14 cellular contexts compared by ENCODE assay signal in the genomic region with DNA sequence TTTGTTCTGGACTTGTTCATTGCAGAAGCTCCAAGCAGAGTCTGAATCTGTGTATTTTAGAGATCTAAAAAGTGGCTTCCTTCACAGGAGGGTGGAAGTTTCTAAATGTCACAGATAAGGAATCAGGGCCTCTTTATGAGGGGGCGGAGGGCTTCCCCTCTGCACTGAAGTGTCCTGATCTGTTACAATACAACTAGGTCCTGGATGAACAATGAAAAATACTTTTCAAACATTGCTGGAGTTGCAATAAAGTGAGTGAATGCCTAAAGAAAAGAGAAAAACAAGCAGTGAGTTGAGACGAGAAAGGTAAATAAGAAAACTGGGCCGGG.
DNase-seq lines count a peak whose midpoint lies in the region; ATAC-seq and TF ChIP-seq lines count a peak whose summit lies in the region.
"Had no signal": no experiment of that assay in that cellular context is flagged by ENCODE, and none has a peak within 500 bp of the region (broad histone marks: within the 10 kb centered on the region; RNA-seq: fewer than 3 reads in every experiment).

No MANE protein-coding gene starts in this region.

- POLR2A ChIA-PET in activated CD8-positive, alpha-beta T cell treated with anti-CD3 and anti-CD28 coated beads for 36 hours (lab: Charles Lee) = no interaction called here
- POLR2A ChIA-PET in activated CD8-positive, alpha-beta T cell treated with anti-CD3 and anti-CD28 coated beads, Interleukin-2, amount 10 ng/mL, durations not matched to agents 7 days and 5 days (lab: Charles Lee) = no interaction called here

- no peak overlapping the region for H3K27ac ChIP-seq in uterus
- H3K27ac ChIP-seq: C4-2B had no signal

- H3K27me3 Mint-ChIP-seq in activated CD8-positive, alpha-beta T cell treated with anti-CD3 and anti-CD28 coated beads for 36 hours = no peaks in the 10 kb centered on the region
- H3K27me3 Mint-ChIP-seq in activated CD8-positive, alpha-beta T cell treated with anti-CD3 and anti-CD28 coated beads, Interleukin-2, amount 10 ng/mL, durations not matched to agents 7 days and 5 days (ENCODE audit: low read depth) = no peaks in the 10 kb centered on the region
- H3K27me3 Mint-ChIP-seq in activated T-helper 1 cell treated with anti-CD3 and anti-CD28 coated beads, Interleukin-12 subunit alpha, Interleukin-12 subunit beta, Interleukin-2, Interleukin-4 antibody, amounts not matched to agents 30 ng/mL and 10 ng/mL and 1 ng/mL, durations not matched to agents 14 hours and 24 hours and 36 hours (ENCODE audit: insufficient read depth) = peaks cover 2% of the 10 kb centered on the region
- H3K27me3 Mint-ChIP-seq in stimulated activated naive B cell treated with anti-CD40 and anti-IgM and Interleukin-4, amounts not matched to agents 10 μg/mL and 1 μg/mL and 100 μg/mL, for 72 hours = peaks cover 8 to 19% of the 10 kb centered on the region in 2 donors

- no peaks in the 10 kb centered on the region for H3K36me3 ChIP-seq in uterus

- H3K27ac Mint-ChIP-seq in activated CD8-positive, alpha-beta T cell treated with anti-CD3 and anti-CD28 coated beads for 36 hours = no peak overlapping the region
- H3K27ac Mint-ChIP-seq in activated CD8-positive, alpha-beta T cell treated with anti-CD3 and anti-CD28 coated beads, Interleukin-2, amount 10 ng/mL, durations not matched to agents 7 days and 5 days = no peak overlapping the region
- H3K27ac Mint-ChIP-seq in activated T-helper 1 cell treated with anti-CD3 and anti-CD28 coated beads, Interleukin-12 subunit alpha, Interleukin-12 subunit beta, Interleukin-2, Interleukin-4 antibody, amounts not matched to agents 30 ng/mL and 10 ng/mL and 1 ng/mL, durations not matched to agents 14 hours and 24 hours and 36 hours = peak overlapping the region; percentile 62
- H3K27ac Mint-ChIP-seq in stimulated activated naive B cell treated with anti-CD40 and anti-IgM and Interleukin-4, amounts not matched to agents 10 μg/mL and 1 μg/mL and 100 μg/mL, for 72 hours = peak overlapping the region; percentile 56
- H3K27ac Mint-ChIP-seq: CD8-positive, alpha-beta T cell had no signal

- no peaks in the 10 kb centered on the region for H3K4me1 ChIP-seq in uterus

- no peaks in the 10 kb centered on the region for H3K9me3 Mint-ChIP-seq in activated CD8-positive, alpha-beta T cell treated with anti-CD3 and anti-CD28 coated beads for 36 hours
- no peaks in the 10 kb centered on the region for H3K9me3 Mint-ChIP-seq in activated CD8-positive, alpha-beta T cell treated with anti-CD3 and anti-CD28 coated beads, Interleukin-2, amount 10 ng/mL, durations not matched to agents 7 days and 5 days (ENCODE audit: insufficient read depth)
- H3K9me3 Mint-ChIP-seq in activated T-helper 1 cell treated with anti-CD3 and anti-CD28 coated beads, Interleukin-12 subunit alpha, Interleukin-12 subunit beta, Interleukin-2, Interleukin-4 antibody, amounts not matched to agents 30 ng/mL and 10 ng/mL and 1 ng/mL, durations not matched to agents 14 hours and 24 hours and 36 hours = no peaks in the 10 kb centered on the region
- no peaks in the 10 kb centered on the region for H3K9me3 Mint-ChIP-seq in stimulated activated naive B cell treated with anti-CD40 and anti-IgM and Interleukin-4, amounts not matched to agents 10 μg/mL and 1 μg/mL and 100 μg/mL, for 72 hours
- H3K9me3 Mint-ChIP-seq: CD8-positive, alpha-beta T cell; H9 had no signal

- H3K4me1 Mint-ChIP-seq in activated CD8-positive, alpha-beta T cell treated with anti-CD3 and anti-CD28 coated beads for 36 hours (ENCODE audit: low read depth) = peaks cover 9% of the 10 kb centered on the region
- no peaks in the 10 kb centered on the region for H3K4me1 Mint-ChIP-seq in activated CD8-positive, alpha-beta T cell treated with anti-CD3 and anti-CD28 coated beads, Interleukin-2, amount 10 ng/mL, durations not matched to agents 7 days and 5 days (ENCODE audit: low read depth)
- no peaks in the 10 kb centered on the region for H3K4me1 Mint-ChIP-seq in activated T-helper 1 cell treated with anti-CD3 and anti-CD28 coated beads, Interleukin-12 subunit alpha, Interleukin-12 subunit beta, Interleukin-2, Interleukin-4 antibody, amounts not matched to agents 30 ng/mL and 10 ng/mL and 1 ng/mL, durations not matched to agents 14 hours and 24 hours and 36 hours (ENCODE audit: low read depth)
- H3K4me1 Mint-ChIP-seq in stimulated activated naive B cell treated with anti-CD40 and anti-IgM and Interleukin-4, amounts not matched to agents 10 μg/mL and 1 μg/mL and 100 μg/mL, for 72 hours = peaks cover 6 to 11% of the 10 kb centered on the region in 2 donors

- no peak overlapping the region for H3K4me3 Mint-ChIP-seq in activated CD8-positive, alpha-beta T cell treated with anti-CD3 and anti-CD28 coated beads for 36 hours
- H3K4me3 Mint-ChIP-seq in activated CD8-positive, alpha-beta T cell treated with anti-CD3 and anti-CD28 coated beads, Interleukin-2, amount 10 ng/mL, durations not matched to agents 7 days and 5 days = no peak overlapping the region
- H3K4me3 Mint-ChIP-seq in activated T-helper 1 cell treated with anti-CD3 and anti-CD28 coated beads, Interleukin-12 subunit alpha, Interleukin-12 subunit beta, Interleukin-2, Interleukin-4 antibody, amounts not matched to agents 30 ng/mL and 10 ng/mL and 1 ng/mL, durations not matched to agents 14 hours and 24 hours and 36 hours = no peak overlapping the region
- H3K4me3 Mint-ChIP-seq in stimulated activated naive B cell treated with anti-CD40 and anti-IgM and Interleukin-4, amounts not matched to agents 10 μg/mL and 1 μg/mL and 100 μg/mL, for 72 hours = no peak overlapping the region
- H3K4me3 Mint-ChIP-seq: CD8-positive, alpha-beta T cell; H9 had no signal

- peak; percentile 28 for DNase-seq in activated CD8-positive, alpha-beta T cell treated with anti-CD3 and anti-CD28 coated beads for 36 hours
- no peak for DNase-seq in activated CD8-positive, alpha-beta T cell treated with anti-CD3 and anti-CD28 coated beads, Interleukin-2, amount 10 ng/mL, durations not matched to agents 7 days and 5 days
- DNase-seq in activated T-helper 1 cell treated with anti-CD3 and anti-CD28 coated beads, Interleukin-12 subunit alpha, Interleukin-12 subunit beta, Interleukin-2, Interleukin-4 antibody, amounts not matched to agents 30 ng/mL and 10 ng/mL and 1 ng/mL, durations not matched to agents 14 hours and 24 hours and 36 hours (ENCODE audit: low spot score) = no peak
- DNase-seq in stimulated activated naive B cell treated with anti-CD40 and anti-IgM and Interleukin-4, amounts not matched to agents 10 μg/mL and 1 μg/mL and 100 μg/mL, for 72 hours = no peak
- DNase-seq in uterus (no peak), AG08396 (ENCODE audit: low spot score) (no peak), NCI-H128 (lab: John Stamatoyannopoulos, UW; ENCODE audit: unreplicated experiment) (no peak)
- DNase-seq: 8988T; CD8-positive, alpha-beta T cell; COR-L47; GOT3; H9 had no signal

- H3K4me3 ChIP-seq in uterus = no peak overlapping the region
- H3K4me3 ChIP-seq: K562 had no signal

- TF ChIP-seq POLR2A in uterus (IDR thresholded peaks at IDR 0.05) = no peak

- CTCF ChIA-PET in activated CD8-positive, alpha-beta T cell treated with anti-CD3 and anti-CD28 coated beads for 36 hours (lab: Charles Lee) = no interaction called here
- CTCF ChIA-PET in activated CD8-positive, alpha-beta T cell treated with anti-CD3 and anti-CD28 coated beads, Interleukin-2, amount 10 ng/mL, durations not matched to agents 7 days and 5 days (lab: Charles Lee) = no interaction called here

- TF ChIP-seq CTCF in activated CD8-positive, alpha-beta T cell treated with anti-CD3 and anti-CD28 coated beads for 36 hours (IDR thresholded peaks at IDR 0.05) = no peak
- no peak for TF ChIP-seq CTCF in uterus (IDR thresholded peaks at IDR 0.05)

- no peaks in the 10 kb centered on the region for H3K36me3 Mint-ChIP-seq in activated CD8-positive, alpha-beta T cell treated with anti-CD3 and anti-CD28 coated beads for 36 hours (ENCODE audit: low read depth)
- no peaks in the 10 kb centered on the region for H3K36me3 Mint-ChIP-seq in activated CD8-positive, alpha-beta T cell treated with anti-CD3 and anti-CD28 coated beads, Interleukin-2, amount 10 ng/mL, durations not matched to agents 7 days and 5 days (ENCODE audit: low read depth)
- H3K36me3 Mint-ChIP-seq in activated T-helper 1 cell treated with anti-CD3 and anti-CD28 coated beads, Interleukin-12 subunit alpha, Interleukin-12 subunit beta, Interleukin-2, Interleukin-4 antibody, amounts not matched to agents 30 ng/mL and 10 ng/mL and 1 ng/mL, durations not matched to agents 14 hours and 24 hours and 36 hours (ENCODE audit: low read depth) = no peaks in the 10 kb centered on the region
- H3K36me3 Mint-ChIP-seq in stimulated activated naive B cell treated with anti-CD40 and anti-IgM and Interleukin-4, amounts not matched to agents 10 μg/mL and 1 μg/mL and 100 μg/mL, for 72 hours = no peaks in the 10 kb centered on the region
- H3K36me3 Mint-ChIP-seq: CD8-positive, alpha-beta T cell had no signal

- ATAC-seq in activated CD8-positive, alpha-beta T cell treated with anti-CD3 and anti-CD28 coated beads for 36 hours = peak; percentile 39
- ATAC-seq in activated CD8-positive, alpha-beta T cell treated with anti-CD3 and anti-CD28 coated beads, Interleukin-2, amount 10 ng/mL, durations not matched to agents 7 days and 5 days = no peak
- ATAC-seq in stimulated activated naive B cell treated with anti-CD40 and anti-IgM and Interleukin-4, amounts not matched to agents 10 μg/mL and 1 μg/mL and 100 μg/mL, for 72 hours (replicated peaks) = peak; percentile 34 to 56
- ATAC-seq: CD8-positive, alpha-beta T cell; K562 had no signal

- no peaks in the 10 kb centered on the region for H3K9me3 ChIP-seq in uterus

- H3K27me3 ChIP-seq in uterus = no peaks in the 10 kb centered on the region

- intact Hi-C loops in activated CD8-positive, alpha-beta T cell treated with anti-CD3 and anti-CD28 coated beads for 36 hours (cut with micrococcal nuclease) = no loop called here
- intact Hi-C loops in activated T-helper 1 cell treated with anti-CD3 and anti-CD28 coated beads, Interleukin-12 subunit alpha, Interleukin-12 subunit beta, Interleukin-2, Interleukin-4 antibody, amounts not matched to agents 30 ng/mL and 10 ng/mL and 1 ng/mL, durations not matched to agents 14 hours and 24 hours and 36 hours (cut with micrococcal nuclease) = no loop called here
- intact Hi-C loops in uterus (cut with DNase I; ENCODE audit: low total_unique reads) = no loop called here

Comparison
In these comparisons a context has a peak if more than half of its experiments do, and no peak if none do; other contexts are left out.
1. H3K27ac Mint-ChIP-seq: peak in activated T-helper 1 cell treated with anti-CD3 and anti-CD28 coated beads, Interleukin-12 subunit alpha, Interleukin-12 subunit beta, Interleukin-2, Interleukin-4 antibody, amounts not matched to agents 30 ng/mL and 10 ng/mL and 1 ng/mL, durations not matched to agents 14 hours and 24 hours and 36 hours (single experiment) and stimulated activated naive B cell treated with anti-CD40 and anti-IgM and Interleukin-4, amounts not matched to agents 10 μg/mL and 1 μg/mL and 100 μg/mL, for 72 hours (single experiment); none in activated CD8-positive, alpha-beta T cell treated with anti-CD3 and anti-CD28 coated beads for 36 hours (single experiment) and activated CD8-positive, alpha-beta T cell treated with anti-CD3 and anti-CD28 coated beads, Interleukin-2, amount 10 ng/mL, durations not matched to agents 7 days and 5 days (single experiment).